Comparison of ENCODE assay signal across 8 cellular contexts in the genomic region with DNA sequence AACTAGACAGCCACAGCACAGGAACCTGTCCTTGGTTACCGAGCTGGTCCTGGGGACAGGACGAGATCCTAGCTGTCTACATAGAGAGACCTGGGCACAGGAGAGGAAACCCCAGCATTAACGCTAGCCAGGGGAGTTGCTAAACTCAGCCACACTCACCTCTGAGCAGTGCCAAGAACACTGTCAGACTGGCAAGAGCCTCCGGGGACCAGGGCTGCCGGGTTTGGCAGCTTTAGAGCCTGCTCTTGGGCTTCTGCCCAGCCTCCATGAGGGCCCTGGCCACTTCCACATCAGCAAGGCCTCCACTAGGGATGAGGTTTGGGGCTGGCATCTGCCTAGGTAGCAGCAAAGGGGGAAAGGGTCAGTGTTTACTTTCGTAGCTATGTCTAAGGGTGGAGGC. TPM values are rescaled to one million over a fixed set of nuclear protein-coding genes. Genes with fewer than 3 reads are reported as not detected.
A peak's percentile ranks its signal among the peaks of the same experiment; 100 is the strongest.
DNase-seq lines count a peak whose midpoint lies in the region; ATAC-seq and TF ChIP-seq lines count a peak whose summit lies in the region.

No MANE protein-coding gene starts in this region.

- no peaks in the 10 kb centered on the region for H3K9me3 Mint-ChIP-seq in chondrocyte (ENCODE audit: low read depth)

- no peaks in the 10 kb centered on the region for H3K27me3 Mint-ChIP-seq in chondrocyte (ENCODE audit: low read depth)

- H3K4me3 ChIP-seq in mucosa of rectum (ENCODE audit: low read length in 2 of 2): peak overlapping the region; percentile 17 to 72

- ATAC-seq in HG03439 (IDR thresholded peaks at IDR 0.05; ENCODE audit: unreplicated experiment): no peak

- H3K4me1 Mint-ChIP-seq in chondrocyte (ENCODE audit: low read depth): peaks cover 79% of the 10 kb centered on the region

- H3K9me3 ChIP-seq in mucosa of rectum (ENCODE audit: control insufficient read depth in 2 of 2, low read length in 2 of 2): no peaks in the 10 kb centered on the region

- peak overlapping the region; percentile 75 for H3K4me3 Mint-ChIP-seq in chondrocyte (ENCODE audit: unreplicated experiment)

- H3K4me1 ChIP-seq in mucosa of rectum (ENCODE audit: control insufficient read depth in 2 of 2, insufficient read depth in 2 of 2, low read length in 2 of 2): peaks cover 63 to 69% of the 10 kb centered on the region in 2 donors

- peaks cover 4% of the 10 kb centered on the region for H3K36me3 Mint-ChIP-seq in chondrocyte (ENCODE audit: low read depth)

- H3K27ac ChIP-seq in mucosa of rectum (ENCODE audit: low read depth in 2 of 2, low read length in 2 of 2): peak overlapping the region; percentile 98

- peak overlapping the region; percentile 98 for H3K27ac Mint-ChIP-seq in chondrocyte (ENCODE audit: unreplicated experiment)

- no peak for TF ChIP-seq CTCF in chondrocyte (IDR thresholded peaks at IDR 0.05)

- peak overlapping the region; percentile 82 to 87 for H3K9ac ChIP-seq in mucosa of rectum (ENCODE audit: low read depth in 1 of 2, low read length in 2 of 2)

- peaks cover 16 to 20% of the 10 kb centered on the region in 2 donors for H3K36me3 ChIP-seq in mucosa of rectum (ENCODE audit: control insufficient read depth in 2 of 2, insufficient read depth in 2 of 2, low read length in 2 of 2)

- DNase-seq in AG08395 (ENCODE audit: low spot score) (peak; percentile 68), NCI-H1092 treated with DMSO at 0.1 percent for 48 hours (lab: John Stamatoyannopoulos, UW) (peak; percentile 23), chondrocyte (ENCODE audit: low spot score) (no peak), GDM1 (lab: John Stamatoyannopoulos, UW) (no peak), NCI-H2081 (lab: John Stamatoyannopoulos, UW) (no peak)
- no peak for DNase-seq in stimulated activated CD4-positive, alpha-beta T cell treated with anti-CD3 and anti-CD28 coated beads, Interleukin-2, amount 100 ng/mL, for 24 hours

- no peaks in the 10 kb centered on the region for H3K27me3 ChIP-seq in mucosa of rectum (ENCODE audit: control insufficient read depth in 2 of 2, insufficient read depth in 2 of 2, low read length in 2 of 2)

RNA-seq across cellular contexts. Expression of a gene that starts 6.7 kb away (rescaled TPM):
- 69.6 to 100 TPM (median 96.1 TPM) in 3 replicates for total RNA-seq in chondrocyte

RNA-seq across cellular contexts. Expression of a gene that starts 15.3 kb away (rescaled TPM):
- 28.9 to 49.9 TPM (median 31.3 TPM) in 3 replicates for total RNA-seq in chondrocyte

RNA-seq across cellular contexts. Expression of a gene that starts 15.7 kb away (rescaled TPM):
- total RNA-seq in chondrocyte: 39.6 to 42.6 TPM (median 42.4 TPM) in 3 replicates

RNA-seq across cellular contexts. Expression of a gene that starts 24.8 kb away (rescaled TPM):
- 0.10 to 0.26 TPM (median 0.22 TPM) in 3 replicates for total RNA-seq in chondrocyte

Comparison
In these comparisons a context has a peak if more than half of its experiments do, and no peak if none do; other contexts are left out.
1. DNase-seq: peak in AG08395 (single experiment) and NCI-H1092 treated with DMSO at 0.1 percent for 48 hours (single experiment); none in chondrocyte (single experiment), GDM1 (single experiment), stimulated activated CD4-positive, alpha-beta T cell treated with anti-CD3 and anti-CD28 coated beads, Interleukin-2, amount 100 ng/mL, for 24 hours (0 of 2) and NCI-H2081 (0 of 2).